In genomic region chr7:149625339-149625946, GRCh38 we compare ENCODE assay signal across 8 cellular contexts.
A peak's percentile ranks its signal among the peaks of the same experiment; 100 is the strongest.
DNase-seq lines count a peak whose midpoint lies in the region; ATAC-seq and TF ChIP-seq lines count a peak whose summit lies in the region.

No MANE protein-coding gene starts in this region.

- ATAC-seq in GM21825 (IDR thresholded peaks at IDR 0.05; ENCODE audit: unreplicated experiment) = no peak

- peak overlapping the region; percentile 91 for H3K4me3 ChIP-seq in WI38 (ENCODE audit: low read depth, low read length)

- DNase-seq in NCI-H524 (lab: John Stamatoyannopoulos, UW) = peak; percentile 36 to 55
- no peak for DNase-seq in NCI-H524 treated with DMSO at 0.1 percent for 48 hours (lab: John Stamatoyannopoulos, UW)
- peak; percentile 76 for DNase-seq in LoVo (ENCODE audit: low spot score)
- peak; percentile 25 for DNase-seq in central memory CD4-positive, alpha-beta T cell
- peak; percentile 71 for DNase-seq in kidney tubule cell (ENCODE audit: low spot score)
- DNase-seq in stimulated activated CD4-positive, alpha-beta T cell treated with anti-CD3 and anti-CD28 coated beads, Interleukin-12 subunit alpha, Interleukin-12 subunit beta, amount 100 ng/mL, for 48 hours (ENCODE audit: low read depth in 2 of 3, low spot score in 1 of 3) = peak; percentile 30 to 59 (median 51)

- peak; percentile 80 for TF ChIP-seq CTCF in WI38 (IDR thresholded peaks at IDR 0.05; ENCODE audit: low read depth, low read length)
